1 cellular context compared by ENCODE assay signal in genomic region chr4:154597798-154598774, GRCh38.
TF ChIP-seq lines count a peak whose summit lies in the region.

No MANE protein-coding gene starts in this region.

TF ChIP-seq in HepG2, 621 proteins besides CTCF, POLR2A, EP300 and RAD21 (continued from another document and continues in another):
- no peak for TF ChIP-seq TRAFD1 (CRISPR knock-in tag; IDR thresholded peaks at IDR 0.05; ENCODE audit: borderline replicate concordance)
- peak; percentile 88 for TF ChIP-seq ARID3A (IDR thresholded peaks at IDR 0.05; ENCODE audit: low read depth, low read length)
- peak; percentile 98 for TF ChIP-seq NR2F2 (IDR thresholded peaks at IDR 0.05; ENCODE audit: borderline replicate concordance, low read depth)
- peak; percentile 82 for TF ChIP-seq TEAD3 (CRISPR knock-in tag; optimal IDR thresholded peaks at IDR 0.05; ENCODE audit: borderline replicate concordance)
- TF ChIP-seq RCOR2 (CRISPR knock-in tag; IDR thresholded peaks at IDR 0.05), result peak; percentile 94
- peak; percentile 31; the same call in 1 of the 2 replicates for TF ChIP-seq FOXP1 (IDR thresholded peaks at IDR 0.05)
- peak; percentile 93 for TF ChIP-seq FOXP1 (CRISPR knock-in tag; IDR thresholded peaks at IDR 0.05)
- 0 out of 2 replicates have a peak, but pooled peaks have one; percentile 31 for TF ChIP-seq AFF4 (CRISPR knock-in tag; IDR thresholded peaks at IDR 0.05)
- TF ChIP-seq, protein P1, sequence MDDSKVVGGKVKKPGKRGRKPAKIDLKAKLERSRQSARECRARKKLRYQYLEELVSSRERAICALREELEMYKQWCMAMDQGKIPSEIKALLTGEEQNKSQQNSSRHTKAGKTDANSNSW (CRISPR knock-in tag; IDR thresholded peaks at IDR 0.05; ENCODE audit: borderline replicate concordance), result no peak
- TF ChIP-seq FOXO1 (CRISPR knock-in tag; IDR thresholded peaks at IDR 0.05), result peak; percentile 94
- TF ChIP-seq, protein P2, sequence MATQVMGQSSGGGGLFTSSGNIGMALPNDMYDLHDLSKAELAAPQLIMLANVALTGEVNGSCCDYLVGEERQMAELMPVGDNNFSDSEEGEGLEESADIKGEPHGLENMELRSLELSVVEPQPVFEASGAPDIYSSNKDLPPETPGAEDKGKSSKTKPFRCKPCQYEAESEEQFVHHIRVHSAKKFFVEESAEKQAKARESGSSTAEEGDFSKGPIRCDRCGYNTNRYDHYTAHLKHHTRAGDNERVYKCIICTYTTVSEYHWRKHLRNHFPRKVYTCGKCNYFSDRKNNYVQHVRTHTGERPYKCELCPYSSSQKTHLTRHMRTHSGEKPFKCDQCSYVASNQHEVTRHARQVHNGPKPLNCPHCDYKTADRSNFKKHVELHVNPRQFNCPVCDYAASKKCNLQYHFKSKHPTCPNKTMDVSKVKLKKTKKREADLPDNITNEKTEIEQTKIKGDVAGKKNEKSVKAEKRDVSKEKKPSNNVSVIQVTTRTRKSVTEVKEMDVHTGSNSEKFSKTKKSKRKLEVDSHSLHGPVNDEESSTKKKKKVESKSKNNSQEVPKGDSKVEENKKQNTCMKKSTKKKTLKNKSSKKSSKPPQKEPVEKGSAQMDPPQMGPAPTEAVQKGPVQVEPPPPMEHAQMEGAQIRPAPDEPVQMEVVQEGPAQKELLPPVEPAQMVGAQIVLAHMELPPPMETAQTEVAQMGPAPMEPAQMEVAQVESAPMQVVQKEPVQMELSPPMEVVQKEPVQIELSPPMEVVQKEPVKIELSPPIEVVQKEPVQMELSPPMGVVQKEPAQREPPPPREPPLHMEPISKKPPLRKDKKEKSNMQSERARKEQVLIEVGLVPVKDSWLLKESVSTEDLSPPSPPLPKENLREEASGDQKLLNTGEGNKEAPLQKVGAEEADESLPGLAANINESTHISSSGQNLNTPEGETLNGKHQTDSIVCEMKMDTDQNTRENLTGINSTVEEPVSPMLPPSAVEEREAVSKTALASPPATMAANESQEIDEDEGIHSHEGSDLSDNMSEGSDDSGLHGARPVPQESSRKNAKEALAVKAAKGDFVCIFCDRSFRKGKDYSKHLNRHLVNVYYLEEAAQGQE (IDR thresholded peaks at IDR 0.05; ENCODE audit: borderline replicate concordance in 1 of 2, low read depth in 1 of 2, low read length in 2 of 2), result peak in 1 of 2 experiments; percentile 56; a peak in 1 of 4 replicates
- TF ChIP-seq ZNF609 (CRISPR knock-in tag; IDR thresholded peaks at IDR 0.05; ENCODE audit: borderline replicate concordance), result peak; percentile 98
- TF ChIP-seq EEA1 (CRISPR knock-in tag; IDR thresholded peaks at IDR 0.05; ENCODE audit: borderline replicate concordance), result no peak
- TF ChIP-seq NKX3-1 (CRISPR knock-in tag; IDR thresholded peaks at IDR 0.05), result 0 out of 2 replicates have a peak, but pooled peaks have one; percentile 31
- TF ChIP-seq NFKBIZ (CRISPR knock-in tag; IDR thresholded peaks at IDR 0.05), result peak; percentile 89
- TF ChIP-seq NR2F1 (CRISPR knock-in tag; IDR thresholded peaks at IDR 0.05), result peak; percentile 80 to 91
- TF ChIP-seq HMG20A (CRISPR knock-in tag; IDR thresholded peaks at IDR 0.05; ENCODE audit: borderline replicate concordance), result peak; percentile 99
- TF ChIP-seq KLF12 (CRISPR knock-in tag; IDR thresholded peaks at IDR 0.05; ENCODE audit: borderline replicate concordance), result no peak; the same call in 1 of the 2 replicates
- 0 out of 2 replicates have a peak, but pooled peaks have one; percentile 24 for TF ChIP-seq CBFB (CRISPR knock-in tag; IDR thresholded peaks at IDR 0.05)
- TF ChIP-seq RXRB (CRISPR knock-in tag; IDR thresholded peaks at IDR 0.05; ENCODE audit: borderline replicate concordance), result peak; percentile 99
- peak; percentile 92 for TF ChIP-seq SIX1 (CRISPR knock-in tag; IDR thresholded peaks at IDR 0.05; ENCODE audit: borderline replicate concordance)
- TF ChIP-seq MIXL1 (CRISPR knock-in tag; IDR thresholded peaks at IDR 0.05), result peak; percentile 97
- TF ChIP-seq ISX (CRISPR knock-in tag; conservative IDR thresholded peaks at IDR 0.05), result no peak
- TF ChIP-seq POGZ (CRISPR knock-in tag; IDR thresholded peaks at IDR 0.05), result peak; percentile 44; the same call in 1 of the 2 replicates
- TF ChIP-seq AHDC1 (CRISPR knock-in tag; IDR thresholded peaks at IDR 0.05; ENCODE audit: borderline replicate concordance), result peak; percentile 91; the same call in 1 of the 2 replicates
- TF ChIP-seq ZNF775 (CRISPR knock-in tag; IDR thresholded peaks at IDR 0.05; ENCODE audit: borderline replicate concordance), result 0 out of 2 replicates have a peak, but pooled peaks have one; percentile 29
- TF ChIP-seq PITX1 (CRISPR knock-in tag; IDR thresholded peaks at IDR 0.05), result peak; percentile 89
- TF ChIP-seq SIN3A (IDR thresholded peaks at IDR 0.05; ENCODE audit: borderline replicate concordance, low read depth, low read length), result 0 out of 2 replicates have a peak, but pooled peaks have one; percentile 24
- peak; percentile 99 for TF ChIP-seq ISL2 (CRISPR knock-in tag; IDR thresholded peaks at IDR 0.05)
- TF ChIP-seq ZNF264 (CRISPR knock-in tag; IDR thresholded peaks at IDR 0.05), result peak; percentile 72
- TF ChIP-seq RARA (CRISPR knock-in tag; IDR thresholded peaks at IDR 0.05), result peak; percentile 99
- 0 out of 2 replicates have a peak, but pooled peaks have one; percentile 39 for TF ChIP-seq ZNF761 (CRISPR knock-in tag; conservative IDR thresholded peaks at IDR 0.05)
- no peak for TF ChIP-seq DMAP1 (CRISPR knock-in tag; IDR thresholded peaks at IDR 0.05)
- TF ChIP-seq ZNF430 (CRISPR knock-in tag; IDR thresholded peaks at IDR 0.05), result no peak
- TF ChIP-seq, protein P3, sequence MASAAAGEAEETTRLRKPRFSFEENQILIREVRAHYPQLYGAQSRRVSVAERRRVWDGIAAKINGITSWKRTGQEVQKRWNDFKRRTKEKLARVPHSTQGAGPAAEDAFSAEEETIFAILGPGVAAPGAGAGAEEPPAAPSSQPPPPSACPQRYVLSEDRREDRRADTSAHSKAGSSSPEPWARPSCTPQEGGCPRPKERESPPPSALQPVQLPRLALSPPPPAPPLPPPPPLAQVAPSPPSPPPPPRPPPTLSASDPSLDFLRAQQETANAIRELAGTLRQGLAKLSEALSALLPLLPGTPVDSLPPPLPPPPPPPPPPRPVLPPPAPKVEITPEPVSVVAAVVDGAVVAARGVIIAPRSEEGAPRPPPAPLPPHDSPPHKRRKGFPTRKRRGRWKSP (CRISPR knock-in tag; IDR thresholded peaks at IDR 0.05), result no peak; the same call in 1 of the 2 replicates
